In the genomic region with DNA sequence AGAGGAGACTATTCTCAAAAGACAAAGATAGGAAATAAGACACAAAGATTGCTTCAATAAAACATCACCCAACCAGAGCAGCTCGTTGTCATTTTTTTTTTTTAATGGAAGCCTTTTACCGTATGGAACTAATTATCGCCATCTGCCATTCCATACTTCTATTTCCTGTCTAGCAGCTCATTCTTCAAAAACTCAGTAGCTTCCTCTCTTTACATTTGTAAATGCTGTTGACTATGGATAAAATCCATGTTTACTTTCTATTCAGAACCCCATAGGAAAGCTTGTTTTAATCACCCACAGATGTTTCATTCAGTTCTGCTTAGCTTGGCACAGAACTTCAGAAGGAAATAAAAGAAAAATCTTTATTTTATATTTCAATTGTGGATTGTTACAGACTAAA, we compare ENCODE assay signal across 21 cellular contexts.
DNase-seq lines count a peak whose midpoint lies in the region; ATAC-seq and TF ChIP-seq lines count a peak whose summit lies in the region.
"Had no signal": no experiment of that assay in that cellular context is flagged by ENCODE, and none has a peak within 500 bp of the region (broad histone marks: within the 10 kb centered on the region; RNA-seq: fewer than 3 reads in every experiment).

No MANE protein-coding gene starts in this region.

- H3K36me3 Mint-ChIP-seq in activated T-helper 2 cell treated with anti-CD3 and anti-CD28 coated beads, Interferon-gamma antibody, Interleukin-2, Interleukin-4, amounts not matched to agents 10 μg/mL and 5 μg/mL and 100 μg/mL, durations not matched to agents 14 hours and 24 hours and 36 hours (ENCODE audit: low read depth) = no peaks in the 10 kb centered on the region
- H3K36me3 Mint-ChIP-seq: neural progenitor cell had no signal

- H3K4me1 ChIP-seq in fibroblast of lung (ENCODE audit: control insufficient read depth, extremely low read depth, insufficient read depth, low read length) = no peaks in the 10 kb centered on the region
- H3K4me1 ChIP-seq in upper lobe of left lung = no peaks in the 10 kb centered on the region
- H3K4me1 ChIP-seq: A549, body of pancreas, Caco-2, neural progenitor cell, right atrium auricular region, upper lobe of right lung had no signal

- ATAC-seq in GM21360 (IDR thresholded peaks at IDR 0.05; ENCODE audit: unreplicated experiment) (no peak), upper lobe of left lung (ENCODE audit: low FRiP score in 2 of 2) (no peak)
- ATAC-seq: A549, body of pancreas, PC-3, upper lobe of right lung had no signal

- H3K4me1 Mint-ChIP-seq in activated T-helper 2 cell treated with anti-CD3 and anti-CD28 coated beads, Interferon-gamma antibody, Interleukin-2, Interleukin-4, amounts not matched to agents 10 μg/mL and 5 μg/mL and 100 μg/mL, durations not matched to agents 14 hours and 24 hours and 36 hours (ENCODE audit: low read depth) = peaks cover 1% of the 10 kb centered on the region
- H3K4me1 Mint-ChIP-seq: neural progenitor cell had no signal

- intact Hi-C loops in activated T-helper 2 cell treated with anti-CD3 and anti-CD28 coated beads, Interferon-gamma antibody, Interleukin-2, Interleukin-4, amounts not matched to agents 10 μg/mL and 5 μg/mL and 100 μg/mL, durations not matched to agents 14 hours and 24 hours and 36 hours (cut with micrococcal nuclease) = no loop called here

- DNase-seq in AG04449 (ENCODE audit: low read depth, low spot score) (peak; percentile 3), NCI-H1092 treated with DMSO at 0.1 percent for 48 hours (lab: John Stamatoyannopoulos, UW) (peak; percentile 98), NCI-H524 (lab: John Stamatoyannopoulos, UW) (peak; percentile 57 to 78), fibroblast of lung (ENCODE audit: low read depth in 2 of 2) (peak; percentile 0 to 88), Kasumi-1 (lab: John Stamatoyannopoulos, UW) (no peak), upper lobe of left lung (no peak)
- DNase-seq in activated T-helper 2 cell treated with anti-CD3 and anti-CD28 coated beads, Interferon-gamma antibody, Interleukin-2, Interleukin-4, amounts not matched to agents 10 μg/mL and 5 μg/mL and 100 μg/mL, durations not matched to agents 14 hours and 24 hours and 36 hours (ENCODE audit: low spot score) = no peak
- DNase-seq: activated naive CD4-positive, alpha-beta T cell; body of pancreas; Caco-2; foreskin melanocyte; HCEC 1CT; mammary epithelial cell; NCI-H2107; PC-3; stimulated activated CD4-positive, alpha-beta T cell treated with anti-CD3 and anti-CD28 coated beads, Interleukin-2, amount 100 ng/mL, for 48 hours; upper lobe of right lung had no signal

- H3K4me2 ChIP-seq in fibroblast of lung (ENCODE audit: extremely low read depth, insufficient read depth, low read length) = no peak overlapping the region
- H3K4me2 ChIP-seq: A549, neural progenitor cell had no signal

- H2AFZ ChIP-seq in fibroblast of lung (ENCODE audit: low read length) = no peak overlapping the region
- H2AFZ ChIP-seq: neural progenitor cell had no signal

- H3K9me3 ChIP-seq in fibroblast of lung (ENCODE audit: control insufficient read depth, insufficient read depth, low read depth, low read length) = no peaks in the 10 kb centered on the region
- H3K9me3 ChIP-seq in upper lobe of left lung = peaks cover 0 to 4% (median 2%) of the 10 kb centered on the region in 4 donors
- H3K9me3 ChIP-seq: A549, body of pancreas had no signal

- H3K9me3 Mint-ChIP-seq in activated T-helper 2 cell treated with anti-CD3 and anti-CD28 coated beads, Interferon-gamma antibody, Interleukin-2, Interleukin-4, amounts not matched to agents 10 μg/mL and 5 μg/mL and 100 μg/mL, durations not matched to agents 14 hours and 24 hours and 36 hours = no peaks in the 10 kb centered on the region

- no peak for TF ChIP-seq POLR2A in upper lobe of left lung (IDR thresholded peaks at IDR 0.05)

- H3K4me3 ChIP-seq in AG04449 (ENCODE audit: low read depth, low read length) (no peak overlapping the region), fibroblast of lung (replicated peaks in 1 of 4; ENCODE audit: control extremely low read depth in 1 of 4, insufficient read depth in 1 of 4, low read depth in 3 of 4, low read length in 4 of 4) (no peak overlapping the region), upper lobe of left lung (no peak overlapping the region)
- H3K4me3 ChIP-seq: A549, body of pancreas, neural progenitor cell, right atrium auricular region, upper lobe of right lung had no signal

- no peak overlapping the region for H3K27ac ChIP-seq in fibroblast of lung (ENCODE audit: insufficient read depth, low read length)
- no peak overlapping the region for H3K27ac ChIP-seq in upper lobe of left lung
- H3K27ac ChIP-seq: A549, body of pancreas, neural progenitor cell, right atrium auricular region, upper lobe of right lung had no signal

- H3K79me2 ChIP-seq in fibroblast of lung (ENCODE audit: control insufficient read depth, insufficient read depth, low read length) = no peaks in the 10 kb centered on the region

- 46 to 57% methylated on average over 3 of the region's 3 CpGs for WGBS in upper lobe of left lung, 2 donors

- no peak overlapping the region for H3K4me3 Mint-ChIP-seq in activated T-helper 2 cell treated with anti-CD3 and anti-CD28 coated beads, Interferon-gamma antibody, Interleukin-2, Interleukin-4, amounts not matched to agents 10 μg/mL and 5 μg/mL and 100 μg/mL, durations not matched to agents 14 hours and 24 hours and 36 hours (ENCODE audit: low read depth)
- H3K4me3 Mint-ChIP-seq: neural progenitor cell had no signal

- POLR2A ChIA-PET in AG04449 (lab: Yijun Ruan, JAX) = no interaction called here

- no peak for TF ChIP-seq EP300 in upper lobe of left lung (IDR thresholded peaks at IDR 0.05)

- CTCF ChIA-PET in AG04449 (lab: Yijun Ruan, JAX) = no interaction called here

- H4K20me1 ChIP-seq in fibroblast of lung (ENCODE audit: control insufficient read depth, extremely low read depth, insufficient read depth, low read length) = no peaks in the 10 kb centered on the region

- H3K36me3 ChIP-seq in fibroblast of lung (ENCODE audit: control insufficient read depth, insufficient read depth, low read length) = no peaks in the 10 kb centered on the region
- no peaks in the 10 kb centered on the region for H3K36me3 ChIP-seq in upper lobe of left lung
- H3K36me3 ChIP-seq: neural progenitor cell, right atrium auricular region, upper lobe of right lung had no signal

- no peak for TF ChIP-seq CTCF in AG04449 (IDR thresholded peaks at IDR 0.05; ENCODE audit: insufficient read depth, low read length, missing control alignments)
- no peak for TF ChIP-seq CTCF in fibroblast of lung (conservative IDR thresholded peaks at IDR 0.05 in 1 of 2, IDR thresholded peaks at IDR 0.05 in 1 of 2; ENCODE audit: low read depth in 1 of 2, low read length in 2 of 2)
- no peak for TF ChIP-seq CTCF in upper lobe of left lung (IDR thresholded peaks at IDR 0.05)

- peaks cover 2% of the 10 kb centered on the region for H3K27me3 Mint-ChIP-seq in activated T-helper 2 cell treated with anti-CD3 and anti-CD28 coated beads, Interferon-gamma antibody, Interleukin-2, Interleukin-4, amounts not matched to agents 10 μg/mL and 5 μg/mL and 100 μg/mL, durations not matched to agents 14 hours and 24 hours and 36 hours (ENCODE audit: low read depth)

- no peak overlapping the region for H3K27ac Mint-ChIP-seq in activated T-helper 2 cell treated with anti-CD3 and anti-CD28 coated beads, Interferon-gamma antibody, Interleukin-2, Interleukin-4, amounts not matched to agents 10 μg/mL and 5 μg/mL and 100 μg/mL, durations not matched to agents 14 hours and 24 hours and 36 hours
- H3K27ac Mint-ChIP-seq: neural progenitor cell had no signal

- H3K27me3 ChIP-seq in fibroblast of lung (ENCODE audit: control insufficient read depth, insufficient read depth, low read length) = no peaks in the 10 kb centered on the region
- H3K27me3 ChIP-seq in upper lobe of left lung = no peaks in the 10 kb centered on the region
- H3K27me3 ChIP-seq: body of pancreas, neural progenitor cell, right atrium auricular region, upper lobe of right lung had no signal

- H3K9ac ChIP-seq in fibroblast of lung (ENCODE audit: insufficient read depth, low read length) = no peak overlapping the region
- H3K9ac ChIP-seq: neural progenitor cell had no signal

Comparison
In these comparisons a context has a peak if more than half of its experiments do, and no peak if none do; other contexts are left out.
1. DNase-seq: peak in AG04449 (single experiment), NCI-H1092 treated with DMSO at 0.1 percent for 48 hours (single experiment), NCI-H524 (2 of 2) and fibroblast of lung (2 of 2); none in Kasumi-1 (0 of 2), upper lobe of left lung (0 of 2) and activated T-helper 2 cell treated with anti-CD3 and anti-CD28 coated beads, Interferon-gamma antibody, Interleukin-2, Interleukin-4, amounts not matched to agents 10 μg/mL and 5 μg/mL and 100 μg/mL, durations not matched to agents 14 hours and 24 hours and 36 hours (single experiment).